Comparison of ENCODE assay signal across 21 cellular contexts in genomic region chr22:22178566-22178965, GRCh38.
"Had no signal": no experiment of that assay in that cellular context is flagged by ENCODE, and none has a peak within 500 bp of the region (broad histone marks: within the 10 kb centered on the region; RNA-seq: fewer than 3 reads in every experiment).

No MANE protein-coding gene starts in this region.

- H3K9me3 ChIP-seq: left ventricle myocardium inferior, neutrophil, spleen had no signal

- H3K4me1 ChIP-seq: left ventricle myocardium inferior had no signal

- H3K79me2 ChIP-seq: hepatocyte had no signal

- H2AFZ ChIP-seq: hepatocyte had no signal

- H3K27ac ChIP-seq: hepatocyte, left ventricle myocardium inferior, neutrophil, spleen had no signal

- FAIRE-seq: kidney had no signal

- H3K4me2 ChIP-seq: hepatocyte had no signal

- DNase-seq: effector memory CD8-positive, alpha-beta T cell; erythroblast; foreskin melanocyte; head of caudate nucleus; kidney; left cardiac atrium; left ventricle myocardium inferior; mesendoderm; naive B cell; nephron progenitor cell; posterior cingulate gyrus; spleen; stimulated activated CD4-positive, alpha-beta T cell treated with anti-CD3 and anti-CD28 coated beads, Interleukin-15, amount 100 ng/mL, for 24 hours; stimulated activated CD4-positive, alpha-beta T cell treated with anti-CD3 and anti-CD28 coated beads, Interleukin-1b, Interleukin-23, amount 100 ng/mL, for 48 hours; stimulated activated CD4-positive, alpha-beta T cell treated with anti-CD3 and anti-CD28 coated beads, Interleukin-4, amount 100 ng/mL, for 24 hours; stimulated activated naive CD4-positive, alpha-beta T cell; trophoblast cell had no signal

- H3K4me3 ChIP-seq: hepatocyte, left ventricle myocardium inferior, lung, spleen had no signal

- ATAC-seq: effector memory CD8-positive, alpha-beta T cell; left cardiac atrium; sciatic nerve had no signal

- H3K36me3 ChIP-seq: left ventricle myocardium inferior, neutrophil, spleen had no signal
